Comparison of ENCODE assay signal across 7 cellular contexts in the genomic region with DNA sequence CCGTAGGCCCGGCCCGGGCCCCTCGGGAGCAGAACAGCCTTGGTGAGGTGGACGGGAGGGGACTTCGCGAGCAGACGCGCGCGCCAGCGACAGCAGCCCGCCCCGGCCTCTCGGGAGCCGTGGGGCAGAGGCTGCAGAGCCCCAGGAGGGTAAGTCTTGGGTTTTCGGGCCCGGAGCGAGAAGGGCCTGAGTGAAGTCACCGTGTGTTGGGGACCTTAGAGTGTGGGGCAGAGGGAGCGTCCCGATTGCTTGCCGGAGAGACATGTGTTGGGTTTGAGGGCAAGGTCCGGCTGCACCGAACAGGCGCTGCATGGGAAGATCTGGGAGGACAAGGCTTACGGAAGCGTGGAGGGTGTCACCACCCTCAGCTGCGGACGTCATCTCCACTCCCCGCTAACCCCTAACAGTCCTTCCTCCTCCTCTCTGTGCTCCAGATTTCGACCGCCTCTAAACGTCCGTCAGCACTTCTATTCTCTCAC. TPM values are rescaled to one million over a fixed set of nuclear protein-coding genes. Genes with fewer than 3 reads are reported as not detected.
A peak's percentile ranks its signal among the peaks of the same experiment; 100 is the strongest.
DNase-seq lines count a peak whose midpoint lies in the region; TF ChIP-seq lines count a peak whose summit lies in the region.
"Not testable (repeated sequence)": the region's sequence is repeated elsewhere in the genome, so short reads cannot be mapped to it uniquely, and the experiment has no call there.

No MANE protein-coding gene starts in this region.

- peak overlapping the region; percentile 59 for H3K27ac ChIP-seq in SJCRH30
- peak overlapping the region; percentile 81 to 95 for H3K27ac ChIP-seq in liver (ENCODE audit: low read depth in 1 of 2, low read length in 2 of 2)
- peak overlapping the region; percentile 77 for H3K27ac ChIP-seq in smooth muscle cell (ENCODE audit: low read depth)

- not testable (repeated sequence) for H3F3A ChIP-seq in smooth muscle cell (ENCODE audit: low read depth)

- in situ Hi-C loops in GM13976 (cut with MboI; ENCODE audit: low sequenced_read_pairs, unreplicated experiment) = not testable (repeated sequence)

- not testable (repeated sequence) for H3K27me3 ChIP-seq in SJCRH30; liver (ENCODE audit: control insufficient read depth in 4 of 4, insufficient read depth in 4 of 4, low read length in 3 of 4); smooth muscle cell (ENCODE audit: low read depth)

- peak overlapping the region; percentile 97 for H3K4me2 ChIP-seq in smooth muscle cell

- not testable (repeated sequence) for TF ChIP-seq CTCF in GM13976 (IDR thresholded peaks at IDR 0.05; ENCODE audit: borderline replicate concordance, control extremely low read depth, extremely low read depth, insufficient read depth, missing control alignments); liver (IDR thresholded peaks at IDR 0.05; ENCODE audit: low read depth, low read length, missing input control); smooth muscle cell (IDR thresholded peaks at IDR 0.05; ENCODE audit: borderline replicate concordance, insufficient read depth, poor library complexity, severe bottlenecking)

- H3K4me3 ChIP-seq in SJCRH30 (peak overlapping the region; percentile 100), liver (ENCODE audit: low read depth in 1 of 3, low read length in 3 of 3) (peak overlapping the region; percentile 72 to 90 (median 74)), smooth muscle cell (peak overlapping the region; percentile 84)

- peak; percentile 48 for DNase-seq in GM13976 (ENCODE audit: low spot score)
- peak; percentile 44 to 52 for DNase-seq in SJCRH30
- DNase-seq in activated T-helper 1 cell treated with anti-CD3 and anti-CD28 coated beads, Interleukin-2, amount 50 U/mL, for 16 hours (ENCODE audit: low read depth in 1 of 2, low spot score in 1 of 2) = peak; percentile 5 to 6
- DNase-seq in epidermal melanocyte (ENCODE audit: insufficient read length, low spot score) = peak; percentile 13
- peak; percentile 3 for DNase-seq in smooth muscle cell (lab: John Stamatoyannopoulos, UW; ENCODE audit: unreplicated experiment)

- TF ChIP-seq RAD21 in Ishikawa (IDR thresholded peaks at IDR 0.05; ENCODE audit: low read depth); liver (IDR thresholded peaks at IDR 0.05): not testable (repeated sequence)

- peak overlapping the region; percentile 30 for H2AFZ ChIP-seq in smooth muscle cell (ENCODE audit: low read depth)

- H3K9me3 ChIP-seq in SJCRH30 (replicated peaks); liver (ENCODE audit: control insufficient read depth in 4 of 4, low read length in 3 of 4); smooth muscle cell (replicated peaks; ENCODE audit: low read depth): not testable (repeated sequence)

- H3K9ac ChIP-seq in liver (ENCODE audit: low read depth in 1 of 2, low read length in 2 of 2) (peak overlapping the region; percentile 56 to 69), smooth muscle cell (ENCODE audit: low read depth) (peak overlapping the region; percentile 84)

- under 1% methylated on average over 35 of the region's 35 CpGs for WGBS in liver
- under 1% methylated on average over 35 of the region's 35 CpGs for WGBS in smooth muscle cell (ENCODE audit: low lambda C conversion rate)

- TF ChIP-seq EP300 in Ishikawa (IDR thresholded peaks at IDR 0.05; ENCODE audit: borderline replicate concordance) = not testable (repeated sequence)

- peaks cover 33% of the 10 kb centered on the region for H3K79me2 ChIP-seq in smooth muscle cell (ENCODE audit: low read depth)

- not testable (repeated sequence) for H3K4me1 ChIP-seq in SJCRH30; liver (ENCODE audit: control insufficient read depth in 4 of 4, insufficient read depth in 4 of 4, low read length in 3 of 4); smooth muscle cell (ENCODE audit: low read depth)

- peaks cover 14% of the 10 kb centered on the region for H4K20me1 ChIP-seq in smooth muscle cell (ENCODE audit: low read depth)

- not testable (repeated sequence) for H3K36me3 ChIP-seq in SJCRH30; liver (ENCODE audit: control insufficient read depth in 4 of 4, insufficient read depth in 3 of 4, low read depth in 1 of 4, low read length in 3 of 4); smooth muscle cell (ENCODE audit: low read depth)

TF ChIP-seq in Ishikawa, 13 proteins besides CTCF, POLR2A, EP300 and RAD21:
- TF ChIP-seq TAF1 (IDR thresholded peaks at IDR 0.05; ENCODE audit: low read depth) (peak; percentile 26; the same call in 1 of the 2 replicates), MAX (IDR thresholded peaks at IDR 0.05) (peak; percentile 49; the same call in 1 of the 2 replicates)
TF ChIP-seq in Ishikawa: peak in this region for 2; not testable (repeated sequence) for 11.

TF ChIP-seq in liver, 16 proteins besides CTCF, POLR2A, EP300 and RAD21:
- TF ChIP-seq HNF4A (conservative IDR thresholded peaks at IDR 0.05) = peak; percentile 81 to 88
- peak; percentile 21 for TF ChIP-seq TAF1 (conservative IDR thresholded peaks at IDR 0.05)
- peak; percentile 21 for TF ChIP-seq REST (IDR thresholded peaks at IDR 0.05)
- TF ChIP-seq NR2F2 (IDR thresholded peaks at IDR 0.05) = peak; percentile 18
- peak; percentile 76 for TF ChIP-seq HNF4G (IDR thresholded peaks at IDR 0.05)
- peak; percentile 35 to 53 for TF ChIP-seq RXRA (IDR thresholded peaks at IDR 0.05)
- TF ChIP-seq MAX (IDR thresholded peaks at IDR 0.05) = peak; percentile 53

RNA-seq across cellular contexts. Expression of gene POM121, which starts 45.1 kb away (rescaled TPM):
- 19.0 and 19.3 TPM in 2 replicates for total RNA-seq in SJCRH30 (2014; rRNA removed; shearing (Covaris generic))
- total RNA-seq in liver = 10 to 100 TPM in 1 of 2 donors, 1 to 10 TPM in 1; 8.5 to 10.6 TPM
- 10 to 100 TPM in 1 of 2 donors, 1 to 10 TPM in 1; 6.1 to 13.8 TPM for polyA plus RNA-seq in liver
- total RNA-seq in smooth muscle cell = 9.2 and 9.8 TPM in 2 replicates
- polyA plus RNA-seq in smooth muscle cell = 11.8 and 15.3 TPM in 2 replicates

RNA-seq across cellular contexts. Expression of gene TYW1B, which starts 51.8 kb away (rescaled TPM):
- 7.2 and 7.6 TPM in 2 replicates for total RNA-seq in SJCRH30 (2014; rRNA removed; shearing (Covaris generic))
- total RNA-seq in liver (1 to 10 TPM; 1.4 to 4.6 TPM), smooth muscle cell (0.40 and 2.3 TPM in 2 replicates)
- polyA plus RNA-seq in liver (1 to 10 TPM; 2.8 to 4.8 TPM), smooth muscle cell (0.75 and 1.6 TPM in 2 replicates)

Comparison
In these comparisons a context has a peak if more than half of its experiments do, and no peak if none do; other contexts are left out.
1. Peak in every context shown above with its lines: DNase-seq, H3K4me3 ChIP-seq and H3K27ac ChIP-seq.